9 cellular contexts compared by ENCODE assay signal in genomic region chr1:155051342-155051776, GRCh38. TPM values are rescaled to one million over a fixed set of nuclear protein-coding genes. Genes with fewer than 3 reads are reported as not detected.
DNase-seq lines count a peak whose midpoint lies in the region; ATAC-seq and TF ChIP-seq lines count a peak whose summit lies in the region.
"Had no signal": no experiment of that assay in that cellular context is flagged by ENCODE, and none has a peak within 500 bp of the region (broad histone marks: within the 10 kb centered on the region; RNA-seq: fewer than 3 reads in every experiment).

No MANE protein-coding gene starts in this region.

- H3K27me3 ChIP-seq in lung (ENCODE audit: control insufficient read depth, insufficient read depth) (no peaks in the 10 kb centered on the region), uterus (no peaks in the 10 kb centered on the region)

- H3K27me3 Mint-ChIP-seq in MCF 10A (ENCODE audit: insufficient read depth, unreplicated experiment): no peaks in the 10 kb centered on the region

- CTCF ChIA-PET in MCF 10A (lab: Yijun Ruan, JAX): interaction anchor here (0.6 to 23.3 kb wide), 22 partner anchors 10 to 1084 kb away, joined by 3 to 390 read pairs (median 5); partner anchors contain the start of genes CREB3L4, EFNA4, KRTCAP2 and LENEP

- TF ChIP-seq CTCF in MCF 10A (IDR thresholded peaks at IDR 0.05; ENCODE audit: unreplicated experiment) (no peak), lung (IDR thresholded peaks at IDR 0.05; ENCODE audit: control extremely low read depth, extremely low read depth) (no peak), uterus (IDR thresholded peaks at IDR 0.05) (peak in 1 of 4 experiments; percentile 9)

- peak overlapping the region; percentile 84 to 90 for H3K27ac ChIP-seq in lung (ENCODE audit: low read depth in 1 of 2, low read length in 1 of 2)
- peak overlapping the region; percentile 72 to 88 for H3K27ac ChIP-seq in uterus

- H3K4me3 Mint-ChIP-seq in MCF 10A (ENCODE audit: unreplicated experiment): peak overlapping the region; percentile 90

- peak; percentile 26 for DNase-seq in MCF 10A (ENCODE audit: unreplicated experiment)
- no peak for DNase-seq in lung (ENCODE audit: low spot score)
- DNase-seq in uterus: no peak
- DNase-seq in mesenteric fat pad (ENCODE audit: low spot score): no peak
- DNase-seq in hippocampal formation (lab: John Stamatoyannopoulos, UW): no peak
- DNase-seq in posterior cingulate gyrus: no peak

- peak overlapping the region; percentile 81 for H3K4me3 ChIP-seq in GM08714 (ENCODE audit: low read length)
- H3K4me3 ChIP-seq in lung: peak overlapping the region; percentile 84
- peak overlapping the region; percentile 61 to 68 for H3K4me3 ChIP-seq in uterus

- peaks cover 3 to 18% of the 10 kb centered on the region in 2 donors for H3K36me3 ChIP-seq in lung (ENCODE audit: control insufficient read depth in 2 of 2, insufficient read depth in 2 of 2, low read length in 2 of 2)
- H3K36me3 ChIP-seq in uterus: no peaks in the 10 kb centered on the region

- TF ChIP-seq POLR2A in uterus (IDR thresholded peaks at IDR 0.05): peak in 1 of 2 donors; percentile 49

- intact Hi-C loops in MCF 10A (cut with micrococcal nuclease): loop anchor here (2.0 to 5.0 kb wide), 3 partner anchors 79 to 494 kb away; partner anchors contain the start of gene UBE2Q1
- intact Hi-C loops in uterus (cut with DNase I; ENCODE audit: low total_unique reads): no loop called here
- intact Hi-C loops in posterior cingulate gyrus (cut with DNase I): loop anchor here (2.0 kb wide), 1 partner anchor 33 kb away; no protein-coding TSS in a partner anchor

- peaks cover 31% of the 10 kb centered on the region for H3K36me3 Mint-ChIP-seq in MCF 10A (ENCODE audit: insufficient read depth, unreplicated experiment)

- H3K9me3 Mint-ChIP-seq in MCF 10A (ENCODE audit: unreplicated experiment): no peaks in the 10 kb centered on the region

- H3K4me1 ChIP-seq in lung (ENCODE audit: control insufficient read depth in 2 of 2, insufficient read depth in 2 of 2, low read length in 2 of 2): peaks cover 0 to 11% of the 10 kb centered on the region in 2 donors
- H3K4me1 ChIP-seq in uterus: no peaks in the 10 kb centered on the region

- ATAC-seq in HG03439 (IDR thresholded peaks at IDR 0.05; ENCODE audit: unreplicated experiment): peak; percentile 10
- ATAC-seq in lung (ENCODE audit: insufficient read depth, low FRiP score): no peak

- H3K27ac Mint-ChIP-seq in MCF 10A (ENCODE audit: low read depth, unreplicated experiment): peak overlapping the region; percentile 72

- TSS peak; percentile 30 for BruUV-seq in MCF 10A (replicated peaks; lab: Mats Ljungman, UMichigan)

- POLR2A ChIA-PET in MCF 10A (lab: Yijun Ruan, JAX): interaction anchor here (0.6 to 8.7 kb wide), 36 partner anchors 9 to 653 kb away, joined by 3 to 156 read pairs (median 6); partner anchors contain the start of genes CKS1B, EFNA3, EFNA4 and LENEP

- WGBS in lung, 2 donors: 0 to 1% methylated on average over 22 to 31 of the region's 31 CpGs

- peaks cover 32% of the 10 kb centered on the region for H3K4me1 Mint-ChIP-seq in MCF 10A (ENCODE audit: insufficient read depth, unreplicated experiment)

- H3K9me3 ChIP-seq in lung (ENCODE audit: control insufficient read depth in 2 of 2, insufficient read depth in 1 of 2, low read length in 1 of 2): no peaks in the 10 kb centered on the region
- no peaks in the 10 kb centered on the region for H3K9me3 ChIP-seq in uterus

RNA-seq across cellular contexts. Expression of gene ADAM15, which starts 0.2 kb away (rescaled TPM):
- total RNA-seq in MCF 10A (2022) (385 and 456 TPM in 2 replicates), lung (100 to 1,000 TPM in 1 of 2 donors, 10 to 100 TPM in 1; 49.5 to 209 TPM), uterus (100 to 1,000 TPM in 3 of 4 donors, 10 to 100 TPM in 1; 58.6 to 270 (median 153) TPM), mesenteric fat pad (176 TPM)
- polyA plus RNA-seq in lung: 100 to 1,000 TPM; 111 to 233 TPM

RNA-seq across cellular contexts. Expression of gene EFNA4, which starts 12.2 kb away (rescaled TPM):
- 7.4 and 9.5 TPM in 2 replicates for total RNA-seq in MCF 10A (2022)
- 10 to 100 TPM in 1 of 2 donors, 1 to 10 TPM in 1; 8.3 to 13.4 TPM for total RNA-seq in lung
- 10 to 100 TPM in 1 of 2 donors, 1 to 10 TPM in 1; 9.2 to 11.2 TPM for polyA plus RNA-seq in lung
- 1 to 10 TPM in 2 of 4 donors, not detected in 2; 8.0 to 8.4 TPM for total RNA-seq in uterus
- 3.1 TPM for total RNA-seq in mesenteric fat pad

RNA-seq across cellular contexts. Expression of gene DCST1, which starts 17.7 kb away (rescaled TPM):
- 0.21 and 0.42 TPM in 2 replicates for total RNA-seq in MCF 10A (2022)
- total RNA-seq in lung: under 1 TPM in 1 of 2 donors, not detected in 1; 0.20 TPM
- polyA plus RNA-seq in lung: under 1 TPM in 1 of 2 donors, not detected in 1; 0.08 TPM
- 1 to 10 TPM in 2 of 4 donors, not detected in 2; 1.1 to 3.5 TPM for total RNA-seq in uterus
- total RNA-seq in mesenteric fat pad: not detected
- total RNA-seq: SK-MEL-5 had no signal

RNA-seq across cellular contexts. Expression of gene DCST2, which starts 17.8 kb away (rescaled TPM):
- total RNA-seq in MCF 10A (2022): 0.91 and 1.8 TPM in 2 replicates
- 1 to 10 TPM in 1 of 2 donors, under 1 TPM in 1; 0.31 to 1.7 TPM for total RNA-seq in lung
- polyA plus RNA-seq in lung: 1 to 10 TPM in 1 of 2 donors, under 1 TPM in 1; 0.77 to 1.7 TPM
- total RNA-seq in uterus: 1 to 10 TPM in 1 of 4 donors, under 1 TPM in 1, not detected in 2; 0.07 to 1.6 TPM
- 0.87 TPM for total RNA-seq in mesenteric fat pad

RNA-seq across cellular contexts. Expression of gene EFNA3, which starts 27.3 kb away (rescaled TPM):
- 1.6 and 1.7 TPM in 2 replicates for total RNA-seq in MCF 10A (2022)
- total RNA-seq in lung: 1 to 10 TPM; 1.1 to 1.9 TPM
- 1 to 10 TPM; 1.5 to 1.8 TPM for polyA plus RNA-seq in lung
- total RNA-seq in uterus: 1 to 10 TPM in 3 of 4 donors, not detected in 1; 3.2 to 7.6 (median 3.3) TPM
- total RNA-seq in mesenteric fat pad: 0.58 TPM
